ENCODE assay signal across 8 cellular contexts in the genomic region with DNA sequence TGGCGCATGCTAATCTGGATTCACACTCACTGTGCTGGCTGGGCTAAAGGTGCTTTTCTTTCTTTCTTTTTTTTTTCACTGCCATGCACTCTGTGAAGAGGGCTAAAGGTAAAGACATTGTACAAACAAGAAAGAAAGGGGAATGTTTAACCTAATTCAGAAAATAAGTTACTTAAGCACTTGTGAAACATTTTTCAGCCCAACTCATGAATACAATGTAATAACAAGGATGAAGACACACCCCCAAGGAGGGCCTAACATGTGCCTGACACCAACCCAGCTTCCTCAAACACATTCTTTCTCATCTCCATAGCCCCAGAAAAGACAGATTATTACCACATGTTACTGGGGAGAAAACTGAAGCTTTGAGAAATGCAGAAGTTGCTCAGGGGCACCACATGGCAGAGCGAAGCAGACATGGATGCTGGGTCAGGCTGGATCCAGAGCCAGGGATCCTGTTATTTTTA. TPM values are rescaled to one million over a fixed set of nuclear protein-coding genes. Genes with fewer than 3 reads are reported as not detected.
DNase-seq lines count a peak whose midpoint lies in the region; ATAC-seq and TF ChIP-seq lines count a peak whose summit lies in the region.

No MANE protein-coding gene starts in this region.

- H3K4me3 Mint-ChIP-seq in HFFc6: peak overlapping the region; percentile 87
- peak overlapping the region; percentile 28 for H3K4me3 Mint-ChIP-seq in activated naive CD8-positive, alpha-beta T cell treated with anti-CD3 and anti-CD28 coated beads, Interleukin-2, amount 10 ng/mL, durations not matched to agents 7 days and 5 days

- TF ChIP-seq CTCF in AG04449 (IDR thresholded peaks at IDR 0.05; ENCODE audit: insufficient read depth, low read length, missing control alignments) (no peak), HFFc6 (IDR thresholded peaks at IDR 0.05) (no peak), lower lobe of right lung (IDR thresholded peaks at IDR 0.05) (no peak), transverse colon (IDR thresholded peaks at IDR 0.05) (no peak)

- CTCF ChIA-PET in AG04449 (lab: Yijun Ruan, JAX): no interaction called here

- TF ChIP-seq EP300 in transverse colon (IDR thresholded peaks at IDR 0.05; ENCODE audit: low read depth): no peak

- no peak for TF ChIP-seq POLR2A in transverse colon (IDR thresholded peaks at IDR 0.05)

- DNase-seq in AG04449 (ENCODE audit: low read depth, low spot score) (peak; percentile 33), HFFc6 (peak; percentile 50), lower lobe of right lung (peak; percentile 58), transverse colon (no peak), NCI-H1048 (lab: John Stamatoyannopoulos, UW) (no peak), HPDE6-E6E7 (ENCODE audit: extremely low spot score) (no peak)
- no peak for DNase-seq in activated naive CD8-positive, alpha-beta T cell treated with anti-CD3 and anti-CD28 coated beads, Interleukin-2, amount 10 ng/mL, durations not matched to agents 7 days and 5 days
- no peak for DNase-seq in activated CD4-positive, alpha-beta T cell treated with anti-CD3 and anti-CD28 coated beads for 48 hours

- in situ Hi-C loops in transverse colon (cut with MboI; ENCODE audit: low pct_ligation_motif_present in 1 of 4, low pct_unique_long_range_greater_than_20kb in 1 of 4, low sequenced_read_pairs in 3 of 4): no loop called here

- ATAC-seq in activated naive CD8-positive, alpha-beta T cell treated with anti-CD3 and anti-CD28 coated beads, Interleukin-2, amount 10 ng/mL, durations not matched to agents 7 days and 5 days (ENCODE audit: low read depth): no peak
- ATAC-seq in lower lobe of right lung: peak; percentile 75 to 84

- no peaks in the 10 kb centered on the region for H3K9me3 ChIP-seq in lower lobe of right lung
- H3K9me3 ChIP-seq in transverse colon: no peaks in the 10 kb centered on the region

- H3K36me3 ChIP-seq in lower lobe of right lung (no peaks in the 10 kb centered on the region), transverse colon (no peaks in the 10 kb centered on the region)

- H3K27me3 ChIP-seq in lower lobe of right lung (ENCODE audit: low read depth): no peaks in the 10 kb centered on the region
- no peaks in the 10 kb centered on the region for H3K27me3 ChIP-seq in transverse colon

- peaks cover 2% of the 10 kb centered on the region; the same call in 1 of the 2 replicates for H3K27me3 Mint-ChIP-seq in HFFc6 (ENCODE audit: insufficient read depth)
- H3K27me3 Mint-ChIP-seq in activated naive CD8-positive, alpha-beta T cell treated with anti-CD3 and anti-CD28 coated beads, Interleukin-2, amount 10 ng/mL, durations not matched to agents 7 days and 5 days: no peaks in the 10 kb centered on the region

- peaks cover 60% of the 10 kb centered on the region for H3K4me1 Mint-ChIP-seq in HFFc6 (ENCODE audit: low read depth)
- peaks cover 50% of the 10 kb centered on the region for H3K4me1 Mint-ChIP-seq in activated naive CD8-positive, alpha-beta T cell treated with anti-CD3 and anti-CD28 coated beads, Interleukin-2, amount 10 ng/mL, durations not matched to agents 7 days and 5 days

- H3K4me3 ChIP-seq in AG04449 (ENCODE audit: low read depth, low read length) (no peak overlapping the region), lower lobe of right lung (no peak overlapping the region), transverse colon (no peak overlapping the region)

- no peaks in the 10 kb centered on the region; the same call in 1 of the 2 replicates for H3K36me3 Mint-ChIP-seq in HFFc6 (ENCODE audit: low read depth)
- H3K36me3 Mint-ChIP-seq in activated naive CD8-positive, alpha-beta T cell treated with anti-CD3 and anti-CD28 coated beads, Interleukin-2, amount 10 ng/mL, durations not matched to agents 7 days and 5 days: peaks cover 17% of the 10 kb centered on the region

- POLR2A ChIA-PET in AG04449 (lab: Yijun Ruan, JAX): no interaction called here
- POLR2A ChIA-PET in activated naive CD8-positive, alpha-beta T cell treated with anti-CD3 and anti-CD28 coated beads, Interleukin-2, amount 10 ng/mL, durations not matched to agents 7 days and 5 days (lab: Charles Lee): interaction anchor here (0.6 kb wide), 1 partner anchor 216 kb away, joined by 4 read pairs; no protein-coding TSS in a partner anchor

- H3K4me1 ChIP-seq in lower lobe of right lung (peaks cover 74% of the 10 kb centered on the region), transverse colon (peaks cover 6 to 53% (median 27%) of the 10 kb centered on the region in 4 donors)

- no peaks in the 10 kb centered on the region for H3K9me3 Mint-ChIP-seq in HFFc6
- no peaks in the 10 kb centered on the region for H3K9me3 Mint-ChIP-seq in activated naive CD8-positive, alpha-beta T cell treated with anti-CD3 and anti-CD28 coated beads, Interleukin-2, amount 10 ng/mL, durations not matched to agents 7 days and 5 days

- 65 to 86% methylated on average over 2 of the region's 2 CpGs for WGBS in transverse colon (ENCODE audit: low coverage in 1 of 2), 2 donors

- intact Hi-C loops in lower lobe of right lung (cut with DNase I): no loop called here
- intact Hi-C loops in transverse colon (cut with DNase I; ENCODE audit: low total_unique reads): no loop called here

- H3K27ac ChIP-seq in lower lobe of right lung: peak overlapping the region; percentile 75
- peak overlapping the region in 2 of 4 donors; percentile 47 to 67 for H3K27ac ChIP-seq in transverse colon

- peak overlapping the region; percentile 82 for H3K27ac Mint-ChIP-seq in HFFc6
- peak overlapping the region; percentile 83 for H3K27ac Mint-ChIP-seq in activated naive CD8-positive, alpha-beta T cell treated with anti-CD3 and anti-CD28 coated beads, Interleukin-2, amount 10 ng/mL, durations not matched to agents 7 days and 5 days

RNA-seq across cellular contexts. Expression of a gene that starts 5.7 kb away (rescaled TPM):
- total RNA-seq in HFFc6 (2021; fragmentation: NEBNext Ultra II Directional; extraction: Animal tissue kit (Norgen Biotek cat#: 25700)): 10 to 100 TPM; 18.4 to 25.6 (median 21.7) TPM
- 10 to 100 TPM; 38.5 to 39.1 TPM for total RNA-seq in activated naive CD8-positive, alpha-beta T cell treated with anti-CD3 and anti-CD28 coated beads, Interleukin-2, amount 10 ng/mL, durations not matched to agents 7 days and 5 days
- total RNA-seq in lower lobe of right lung (42.4 TPM), transverse colon (10 to 100 TPM in 3 of 4 donors, 1 to 10 TPM in 1; 8.2 to 33.0 (median 16.4) TPM)

RNA-seq across cellular contexts. Expression of a gene that starts 56.8 kb away (rescaled TPM):
- under 1 TPM in 1 of 6 experiments, not detected in 5; 0.39 TPM for total RNA-seq in HFFc6 (2021; fragmentation: NEBNext Ultra II Directional; extraction: Animal tissue kit (Norgen Biotek cat#: 25700))
- total RNA-seq in activated naive CD8-positive, alpha-beta T cell treated with anti-CD3 and anti-CD28 coated beads, Interleukin-2, amount 10 ng/mL, durations not matched to agents 7 days and 5 days: 1 to 10 TPM; 1.3 to 1.9 TPM
- total RNA-seq in lower lobe of right lung (7.3 TPM), transverse colon (10 to 100 TPM in 2 of 4 donors, 1 to 10 TPM in 2; 3.0 to 26.5 (median 11.8) TPM)

Comparison
In these comparisons a context has a peak if more than half of its experiments do, and no peak if none do; other contexts are left out.
1. DNase-seq: peak in AG04449 (single experiment), HFFc6 (single experiment) and lower lobe of right lung (single experiment); none in activated naive CD8-positive, alpha-beta T cell treated with anti-CD3 and anti-CD28 coated beads, Interleukin-2, amount 10 ng/mL, durations not matched to agents 7 days and 5 days (single experiment), transverse colon (single experiment), NCI-H1048 (single experiment), activated CD4-positive, alpha-beta T cell treated with anti-CD3 and anti-CD28 coated beads for 48 hours (single experiment) and HPDE6-E6E7 (single experiment).